Comparison of ENCODE assay signal across 29 cellular contexts in the genomic region with DNA sequence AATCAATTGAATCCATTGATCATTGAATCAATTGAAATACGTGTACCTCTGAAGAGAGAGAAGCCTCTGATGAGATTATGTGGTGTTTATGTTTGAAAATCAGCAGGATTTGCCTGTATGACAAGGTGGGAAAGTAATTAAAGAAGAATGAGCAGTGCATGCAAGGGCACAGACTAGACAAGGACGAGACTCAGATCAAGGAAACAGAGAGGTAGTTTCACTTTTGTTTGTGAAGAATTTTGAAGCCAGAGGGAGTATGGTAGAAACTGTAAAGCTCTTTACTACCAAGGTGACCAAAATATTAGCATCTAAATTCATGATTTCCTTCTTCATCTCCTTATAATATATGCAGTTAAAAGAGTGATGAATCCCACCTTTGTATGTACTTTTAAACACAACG.
A peak's percentile ranks its signal among the peaks of the same experiment; 100 is the strongest.
DNase-seq lines count a peak whose midpoint lies in the region; ATAC-seq and TF ChIP-seq lines count a peak whose summit lies in the region.
"Had no signal": no experiment of that assay in that cellular context is flagged by ENCODE, and none has a peak within 500 bp of the region (broad histone marks: within the 10 kb centered on the region; RNA-seq: fewer than 3 reads in every experiment).

No MANE protein-coding gene starts in this region.

- peak overlapping the region; percentile 34 for H3K4me3 ChIP-seq in LNCaP clone FGC (ENCODE audit: low read depth, low read length)
- peak overlapping the region; percentile 14 for H3K4me3 ChIP-seq in RWPE2 (ENCODE audit: severe bottlenecking)
- H3K4me3 ChIP-seq in A673 (ENCODE audit: low read depth, low read length, poor library complexity, severe bottlenecking): no peak overlapping the region
- H3K4me3 ChIP-seq: lung, mucosa of descending colon, SJSA1, stomach, tibial nerve had no signal

- H3K4me3 Mint-ChIP-seq in stimulated activated memory B cell treated with anti-CD40 and anti-IgM and Interleukin-4, amounts not matched to agents 10 μg/mL and 1 μg/mL and 100 μg/mL, for 72 hours: no peak overlapping the region
- H3K4me3 Mint-ChIP-seq: activated CD4-positive, alpha-beta T cell treated with anti-CD3 and anti-CD28 coated beads, Interleukin-2, amount 10 ng/mL, durations not matched to agents 7 days and 5 days; immature natural killer cell; natural killer cell; T-cell; WTC11 had no signal

- no peaks in the 10 kb centered on the region for H3K4me1 Mint-ChIP-seq in stimulated activated memory B cell treated with anti-CD40 and anti-IgM and Interleukin-4, amounts not matched to agents 10 μg/mL and 1 μg/mL and 100 μg/mL, for 72 hours
- H3K4me1 Mint-ChIP-seq: activated CD4-positive, alpha-beta T cell treated with anti-CD3 and anti-CD28 coated beads, Interleukin-2, amount 10 ng/mL, durations not matched to agents 7 days and 5 days; immature natural killer cell; natural killer cell; T-cell had no signal

- H3K27ac Mint-ChIP-seq in stimulated activated memory B cell treated with anti-CD40 and anti-IgM and Interleukin-4, amounts not matched to agents 10 μg/mL and 1 μg/mL and 100 μg/mL, for 72 hours: no peak overlapping the region
- H3K27ac Mint-ChIP-seq: activated CD4-positive, alpha-beta T cell treated with anti-CD3 and anti-CD28 coated beads, Interleukin-2, amount 10 ng/mL, durations not matched to agents 7 days and 5 days; activated naive CD4-positive, alpha-beta T cell treated with anti-CD3 and anti-CD28 coated beads, Interleukin-2, amount 50 U/mL, for 72 hours; immature natural killer cell; natural killer cell; progenitor cell of endocrine pancreas; T-cell; WTC11 had no signal

- no peaks in the 10 kb centered on the region for H3K36me3 Mint-ChIP-seq in stimulated activated memory B cell treated with anti-CD40 and anti-IgM and Interleukin-4, amounts not matched to agents 10 μg/mL and 1 μg/mL and 100 μg/mL, for 72 hours
- H3K36me3 Mint-ChIP-seq: activated naive CD4-positive, alpha-beta T cell treated with anti-CD3 and anti-CD28 coated beads, Interleukin-2, amount 50 U/mL, for 72 hours; immature natural killer cell; T-cell; WTC11 had no signal

- intact Hi-C loops in A673 (cut with micrococcal nuclease; ENCODE audit: unreplicated experiment): no loop called here

- H3K36me3 ChIP-seq in RWPE2 (ENCODE audit: low read depth) (no peaks in the 10 kb centered on the region), A673 (ENCODE audit: insufficient read depth, low read length, poor library complexity, severe bottlenecking) (no peaks in the 10 kb centered on the region)
- H3K36me3 ChIP-seq: SJSA1, stomach, tibial nerve had no signal

- ATAC-seq in GM18868 (IDR thresholded peaks at IDR 0.05; ENCODE audit: unreplicated experiment): peak; percentile 63
- ATAC-seq in RWPE2 (ENCODE audit: low read depth): peak; percentile 46; the same call in 1 of the 3 replicates
- no peak for ATAC-seq in stimulated activated memory B cell treated with anti-CD40 and anti-IgM and Interleukin-4, amounts not matched to agents 10 μg/mL and 1 μg/mL and 100 μg/mL, for 72 hours
- ATAC-seq: activated naive CD4-positive, alpha-beta T cell treated with anti-CD3 and anti-CD28 coated beads, Interleukin-2, amount 50 U/mL, for 72 hours; left cardiac atrium; mucosa of descending colon; natural killer cell; sciatic nerve; T-cell; WTC11 had no signal

- TF ChIP-seq CTCF in LNCaP clone FGC (IDR thresholded peaks at IDR 0.05; ENCODE audit: control insufficient read depth, extremely low read depth, insufficient read depth) (no peak), RWPE2 (IDR thresholded peaks at IDR 0.05; ENCODE audit: poor library complexity, severe bottlenecking) (no peak), A673 (conservative IDR thresholded peaks at IDR 0.05; ENCODE audit: low read depth, low read length) (no peak)

- BruUV-seq in A673 (replicated peaks; lab: Mats Ljungman, UMichigan): no TSS peak

- H3K27me3 ChIP-seq in RWPE2 (ENCODE audit: insufficient read depth, poor library complexity, severe bottlenecking): no peaks in the 10 kb centered on the region
- no peaks in the 10 kb centered on the region for H3K27me3 ChIP-seq in A673 (replicated peaks; ENCODE audit: insufficient read depth, low read depth, low read length, poor library complexity)
- H3K27me3 ChIP-seq: SJSA1, stomach, tibial nerve had no signal

- no peaks in the 10 kb centered on the region for H3K27me3 Mint-ChIP-seq in stimulated activated memory B cell treated with anti-CD40 and anti-IgM and Interleukin-4, amounts not matched to agents 10 μg/mL and 1 μg/mL and 100 μg/mL, for 72 hours
- H3K27me3 Mint-ChIP-seq: activated CD4-positive, alpha-beta T cell treated with anti-CD3 and anti-CD28 coated beads, Interleukin-2, amount 10 ng/mL, durations not matched to agents 7 days and 5 days; progenitor cell of endocrine pancreas; T-cell had no signal

- in situ Hi-C loops in G401 (cut with HindIII; ENCODE audit: low sequenced_read_pairs): no loop called here

- CTCF ChIA-PET in A673 (lab: Charles Lee): no interaction called here

- POLR2A ChIA-PET in A673 (lab: Charles Lee; ENCODE audit: low non-redundant PET): no interaction called here

- peaks cover 6% of the 10 kb centered on the region for H3K9me3 Mint-ChIP-seq in stimulated activated memory B cell treated with anti-CD40 and anti-IgM and Interleukin-4, amounts not matched to agents 10 μg/mL and 1 μg/mL and 100 μg/mL, for 72 hours

- H3K27ac ChIP-seq in RWPE2 (ENCODE audit: poor library complexity, severe bottlenecking) (no peak overlapping the region), A673 (ENCODE audit: low read depth, low read length, poor library complexity, severe bottlenecking) (no peak overlapping the region)
- H3K27ac ChIP-seq: SJSA1, stomach, tibial nerve had no signal

- H3K4me1 ChIP-seq in RWPE2 (ENCODE audit: insufficient read depth, poor library complexity, severe bottlenecking): peaks cover 3% of the 10 kb centered on the region
- H3K4me1 ChIP-seq in A673 (ENCODE audit: insufficient read depth, low read length, poor library complexity, severe bottlenecking): no peaks in the 10 kb centered on the region
- H3K4me1 ChIP-seq: SJSA1, stomach, tibial nerve had no signal

- H3K9me3 ChIP-seq in RWPE2 (ENCODE audit: severe bottlenecking): no peaks in the 10 kb centered on the region
- H3K9me3 ChIP-seq in A673 (ENCODE audit: low read depth, low read length, poor library complexity, severe bottlenecking): peaks cover 4% of the 10 kb centered on the region
- H3K9me3 ChIP-seq: mucosa of descending colon, SJSA1, stomach, tibial nerve had no signal

- no peak for DNase-seq in LNCaP clone FGC (ENCODE audit: low read depth)
- no peak for DNase-seq in RWPE2 (ENCODE audit: low spot score)
- no peak for DNase-seq in RKO (ENCODE audit: low spot score)
- no peak for DNase-seq in G401 (ENCODE audit: low spot score)
- DNase-seq in A673 (ENCODE audit: low spot score): no peak
- DNase-seq: activated CD4-positive, alpha-beta T cell treated with anti-CD3 and anti-CD28 coated beads, Interleukin-2, amount 10 ng/mL, durations not matched to agents 7 days and 5 days; DMS 273 treated with DMSO at 0.1 percent for 48 hours; EL; immature natural killer cell; left cardiac atrium; mucosa of descending colon; natural killer cell; NCI-H1417; NCI-H2029 treated with DMSO at 0.1 percent for 48 hours; NCI-H526 treated with DMSO at 0.1 percent for 48 hours; nucleus accumbens; stimulated activated CD4-positive, alpha-beta T cell treated with anti-CD3 and anti-CD28 coated beads, Interleukin-12 subunit alpha, Interleukin-12 subunit beta, amount 100 ng/mL, for 4 hours; stimulated activated CD4-positive, alpha-beta T cell treated with anti-CD3 and anti-CD28 coated beads, Interleukin-2, amount 100 ng/mL, for 48 hours; stomach; T-cell had no signal
